ENCODE assay signal across 9 cellular contexts in the genomic region with DNA sequence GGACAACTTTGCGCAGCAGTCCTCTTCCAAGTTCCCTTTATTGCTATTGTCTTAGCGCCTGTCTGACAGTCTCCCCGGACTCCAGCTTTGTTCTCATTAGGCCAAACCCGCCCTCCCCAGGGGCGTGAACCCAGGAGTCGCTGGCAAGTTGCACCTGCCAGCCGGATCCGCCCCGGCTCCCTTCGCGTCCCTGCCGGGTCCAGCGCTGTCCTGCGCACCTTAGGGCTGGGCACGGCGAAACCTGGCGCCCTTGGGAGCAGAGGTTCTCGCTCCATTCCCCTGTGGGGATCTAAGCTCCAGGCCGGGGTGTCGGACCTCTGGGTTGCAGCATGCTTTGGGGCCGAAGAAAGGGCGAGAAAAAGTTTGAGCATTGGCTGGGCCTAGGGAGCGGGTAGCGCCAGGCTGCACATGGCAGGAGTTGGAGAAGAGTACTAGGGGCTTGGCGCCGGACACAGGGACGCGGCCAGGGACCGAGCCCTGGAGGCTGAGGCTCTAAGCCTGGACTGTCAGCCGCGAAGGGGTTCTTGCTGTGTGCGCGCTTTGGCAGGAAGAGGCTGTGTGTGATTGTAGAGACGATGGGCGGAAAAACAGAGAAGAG.
DNase-seq lines count a peak whose midpoint lies in the region; ATAC-seq and TF ChIP-seq lines count a peak whose summit lies in the region.
"Had no signal": no experiment of that assay in that cellular context is flagged by ENCODE, and none has a peak within 500 bp of the region (broad histone marks: within the 10 kb centered on the region; RNA-seq: fewer than 3 reads in every experiment).

No MANE protein-coding gene starts in this region.

- peak overlapping the region; percentile 60 for H3K4me3 ChIP-seq in HEK293 (ENCODE audit: low read depth, low read length)
- peak overlapping the region; percentile 47 for H3K4me3 ChIP-seq in astrocyte of the cerebellum (ENCODE audit: low read depth, low read length)
- H3K4me3 ChIP-seq in spleen: peak overlapping the region; percentile 7 to 65 (median 39)

- H3K27me3 ChIP-seq in spleen (replicated peaks in 1 of 7): peaks cover 0 to 59% (median 21%) of the 10 kb centered on the region in 7 donors

- H3K36me3 Mint-ChIP-seq in stimulated activated effector memory CD8-positive, alpha-beta T cell treated with anti-CD3 and anti-CD28 coated beads, Interleukin-12 subunit alpha, Interleukin-12 subunit beta, amount 100 ng/mL, for 72 hours: no peaks in the 10 kb centered on the region

- CTCF ChIA-PET in HEK293 (lab: Yijun Ruan, JAX): no interaction called here

- DNase-seq in astrocyte of the cerebellum (ENCODE audit: low read depth) (no peak), iPS-NIHi7 (ENCODE audit: extremely low spot score) (peak; percentile 34), spleen (no peak)
- no peak for DNase-seq in activated T-cell treated with anti-CD3 and anti-CD28 coated beads, Interleukin-2, amount 50 U/mL, for 1 hour
- DNase-seq in stimulated activated effector memory CD8-positive, alpha-beta T cell treated with anti-CD3 and anti-CD28 coated beads, Interleukin-12 subunit alpha, Interleukin-12 subunit beta, amount 100 ng/mL, for 72 hours (ENCODE audit: low spot score in 2 of 2): no peak
- DNase-seq: activated B cell treated with CpG ODN at 0.5 μM for 24 hours had no signal

- in situ Hi-C loops in astrocyte of the cerebellum (cut with HindIII; ENCODE audit: low sequenced_read_pairs): no loop called here

- H3K4me3 Mint-ChIP-seq in stimulated activated effector memory CD8-positive, alpha-beta T cell treated with anti-CD3 and anti-CD28 coated beads, Interleukin-12 subunit alpha, Interleukin-12 subunit beta, amount 100 ng/mL, for 72 hours: no peak overlapping the region
- H3K4me3 Mint-ChIP-seq: activated B cell treated with CpG ODN at 0.5 μM for 24 hours had no signal

- no peak for TF ChIP-seq CTCF in HEK293 (tag by site-specific recombination; IDR thresholded peaks at IDR 0.05)
- no peak for TF ChIP-seq CTCF in astrocyte of the cerebellum (IDR thresholded peaks at IDR 0.05; ENCODE audit: low read depth, low read length, missing control alignments)
- no peak for TF ChIP-seq CTCF in spleen (IDR thresholded peaks at IDR 0.05 in 8 of 11, conservative IDR thresholded peaks at IDR 0.05 in 3 of 11)

- peak overlapping the region; percentile 59; the same call in 1 of the 2 replicates for H3K27ac ChIP-seq in HEK293 (ENCODE audit: extremely low read depth, low read depth, low read length)
- no peak overlapping the region for H3K27ac ChIP-seq in spleen

- peaks cover 4% of the 10 kb centered on the region for H3K4me1 Mint-ChIP-seq in stimulated activated effector memory CD8-positive, alpha-beta T cell treated with anti-CD3 and anti-CD28 coated beads, Interleukin-12 subunit alpha, Interleukin-12 subunit beta, amount 100 ng/mL, for 72 hours

- TF ChIP-seq POLR2A in spleen (IDR thresholded peaks at IDR 0.05): no peak

- peaks cover 7% of the 10 kb centered on the region for H3K9me3 Mint-ChIP-seq in stimulated activated effector memory CD8-positive, alpha-beta T cell treated with anti-CD3 and anti-CD28 coated beads, Interleukin-12 subunit alpha, Interleukin-12 subunit beta, amount 100 ng/mL, for 72 hours
- H3K9me3 Mint-ChIP-seq: activated B cell treated with CpG ODN at 0.5 μM for 24 hours had no signal

- H3K4me1 ChIP-seq in HEK293 (ENCODE audit: control insufficient read depth, insufficient read depth, low read length) (peaks cover 3% of the 10 kb centered on the region; the same call in 1 of the 2 replicates), spleen (peaks cover 0 to 23% (median 7%) of the 10 kb centered on the region in 6 donors)

- ATAC-seq in HG03095 (IDR thresholded peaks at IDR 0.05; ENCODE audit: unreplicated experiment) (no peak), HG03175 (IDR thresholded peaks at IDR 0.05; ENCODE audit: unreplicated experiment) (no peak)
- no peak for ATAC-seq in stimulated activated effector memory CD8-positive, alpha-beta T cell treated with anti-CD3 and anti-CD28 coated beads, Interleukin-12 subunit alpha, Interleukin-12 subunit beta, amount 100 ng/mL, for 72 hours

- H3K27ac Mint-ChIP-seq in stimulated activated effector memory CD8-positive, alpha-beta T cell treated with anti-CD3 and anti-CD28 coated beads, Interleukin-12 subunit alpha, Interleukin-12 subunit beta, amount 100 ng/mL, for 72 hours: no peak overlapping the region
- H3K27ac Mint-ChIP-seq: activated B cell treated with CpG ODN at 0.5 μM for 24 hours had no signal

- H3K9me3 ChIP-seq in HEK293 (ENCODE audit: control insufficient read depth, insufficient read depth, low read depth, low read length) (no peaks in the 10 kb centered on the region), spleen (peaks cover 0 to 3% (median 0%) of the 10 kb centered on the region in 8 donors)

- 3 to 5% (median 3%) methylated on average over 29 to 35 of the region's 35 CpGs for WGBS in spleen, 5 donors

- no peaks in the 10 kb centered on the region for H3K36me3 ChIP-seq in HEK293 (ENCODE audit: control insufficient read depth in 2 of 2, insufficient read depth in 1 of 2, low read length in 2 of 2)
- H3K36me3 ChIP-seq in spleen: no peaks in the 10 kb centered on the region

- POLR2A ChIA-PET in HEK293 (lab: Yijun Ruan, JAX): no interaction called here

- intact Hi-C loops in spleen (cut with DNase I; ENCODE audit: low total_unique reads): no loop called here

TF ChIP-seq in HEK293, 187 proteins besides CTCF, POLR2A, EP300 and RAD21 (continues in another document):
- TF ChIP-seq, protein P1, sequence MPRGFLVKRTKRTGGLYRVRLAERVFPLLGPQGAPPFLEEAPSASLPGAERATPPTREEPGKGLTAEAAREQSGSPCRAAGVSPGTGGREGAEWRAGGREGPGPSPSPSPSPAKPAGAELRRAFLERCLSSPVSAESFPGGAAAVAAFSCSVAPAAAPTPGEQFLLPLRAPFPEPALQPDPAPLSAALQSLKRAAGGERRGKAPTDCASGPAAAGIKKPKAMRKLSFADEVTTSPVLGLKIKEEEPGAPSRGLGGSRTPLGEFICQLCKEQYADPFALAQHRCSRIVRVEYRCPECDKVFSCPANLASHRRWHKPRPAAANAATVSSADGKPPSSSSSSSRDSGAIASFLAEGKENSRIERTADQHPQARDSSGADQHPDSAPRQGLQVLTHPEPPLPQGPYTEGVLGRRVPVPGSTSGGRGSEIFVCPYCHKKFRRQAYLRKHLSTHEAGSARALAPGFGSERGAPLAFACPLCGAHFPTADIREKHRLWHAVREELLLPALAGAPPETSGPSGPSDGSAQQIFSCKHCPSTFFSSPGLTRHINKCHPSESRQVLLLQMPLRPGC (tag by site-specific recombination; IDR thresholded peaks at IDR 0.05): no peak
- TF ChIP-seq KLF8 (tag by site-specific recombination; IDR thresholded peaks at IDR 0.05) (no peak), ZNF157 (tag by site-specific recombination; IDR thresholded peaks at IDR 0.05) (no peak), KLF9 (tag by site-specific recombination; IDR thresholded peaks at IDR 0.05; ENCODE audit: low read depth) (0 out of 2 replicates have a peak, but pooled peaks have one; percentile 12), ZNF292 (tag by site-specific recombination; IDR thresholded peaks at IDR 0.05; ENCODE audit: borderline replicate concordance, low read depth) (no peak), ZNF146 (tag by site-specific recombination; IDR thresholded peaks at IDR 0.05) (no peak), ZNF223 (tag by site-specific recombination; IDR thresholded peaks at IDR 0.05) (no peak)
- TF ChIP-seq, protein P2, sequence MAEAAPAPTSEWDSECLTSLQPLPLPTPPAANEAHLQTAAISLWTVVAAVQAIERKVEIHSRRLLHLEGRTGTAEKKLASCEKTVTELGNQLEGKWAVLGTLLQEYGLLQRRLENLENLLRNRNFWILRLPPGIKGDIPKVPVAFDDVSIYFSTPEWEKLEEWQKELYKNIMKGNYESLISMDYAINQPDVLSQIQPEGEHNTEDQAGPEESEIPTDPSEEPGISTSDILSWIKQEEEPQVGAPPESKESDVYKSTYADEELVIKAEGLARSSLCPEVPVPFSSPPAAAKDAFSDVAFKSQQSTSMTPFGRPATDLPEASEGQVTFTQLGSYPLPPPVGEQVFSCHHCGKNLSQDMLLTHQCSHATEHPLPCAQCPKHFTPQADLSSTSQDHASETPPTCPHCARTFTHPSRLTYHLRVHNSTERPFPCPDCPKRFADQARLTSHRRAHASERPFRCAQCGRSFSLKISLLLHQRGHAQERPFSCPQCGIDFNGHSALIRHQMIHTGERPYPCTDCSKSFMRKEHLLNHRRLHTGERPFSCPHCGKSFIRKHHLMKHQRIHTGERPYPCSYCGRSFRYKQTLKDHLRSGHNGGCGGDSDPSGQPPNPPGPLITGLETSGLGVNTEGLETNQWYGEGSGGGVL (tag by site-specific recombination; IDR thresholded peaks at IDR 0.05): no peak
- TF ChIP-seq, protein P3, sequence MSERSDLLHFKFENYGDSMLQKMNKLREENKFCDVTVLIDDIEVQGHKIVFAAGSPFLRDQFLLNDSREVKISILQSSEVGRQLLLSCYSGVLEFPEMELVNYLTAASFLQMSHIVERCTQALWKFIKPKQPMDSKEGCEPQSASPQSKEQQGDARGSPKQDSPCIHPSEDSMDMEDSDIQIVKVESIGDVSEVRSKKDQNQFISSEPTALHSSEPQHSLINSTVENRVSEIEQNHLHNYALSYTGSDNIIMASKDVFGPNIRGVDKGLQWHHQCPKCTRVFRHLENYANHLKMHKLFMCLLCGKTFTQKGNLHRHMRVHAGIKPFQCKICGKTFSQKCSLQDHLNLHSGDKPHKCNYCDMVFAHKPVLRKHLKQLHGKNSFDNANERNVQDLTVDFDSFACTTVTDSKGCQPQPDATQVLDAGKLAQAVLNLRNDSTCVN (tag by site-specific recombination; optimal IDR thresholded peaks at IDR 0.05): peak; percentile 76
- TF ChIP-seq, protein P4, sequence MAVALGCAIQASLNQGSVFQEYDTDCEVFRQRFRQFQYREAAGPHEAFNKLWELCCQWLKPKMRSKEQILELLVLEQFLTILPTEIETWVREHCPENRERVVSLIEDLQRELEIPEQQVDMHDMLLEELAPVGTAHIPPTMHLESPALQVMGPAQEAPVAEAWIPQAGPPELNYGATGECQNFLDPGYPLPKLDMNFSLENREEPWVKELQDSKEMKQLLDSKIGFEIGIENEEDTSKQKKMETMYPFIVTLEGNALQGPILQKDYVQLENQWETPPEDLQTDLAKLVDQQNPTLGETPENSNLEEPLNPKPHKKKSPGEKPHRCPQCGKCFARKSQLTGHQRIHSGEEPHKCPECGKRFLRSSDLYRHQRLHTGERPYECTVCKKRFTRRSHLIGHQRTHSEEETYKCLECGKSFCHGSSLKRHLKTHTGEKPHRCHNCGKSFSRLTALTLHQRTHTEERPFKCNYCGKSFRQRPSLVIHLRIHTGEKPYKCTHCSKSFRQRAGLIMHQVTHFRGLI (tag by site-specific recombination; IDR thresholded peaks at IDR 0.05): no peak
